In genomic region chr1:21989672-21990393, GRCh38 we compare ENCODE assay signal across 15 cellular contexts. TPM values are rescaled to one million over a fixed set of nuclear protein-coding genes. Genes with fewer than 3 reads are reported as not detected.
DNase-seq lines count a peak whose midpoint lies in the region; ATAC-seq, FAIRE-seq and TF ChIP-seq lines count a peak whose summit lies in the region.
"Not testable (repeated sequence)": the region's sequence is repeated elsewhere in the genome, so short reads cannot be mapped to it uniquely, and the experiment has no call there.
"Had no signal": no experiment of that assay in that cellular context is flagged by ENCODE, and none has a peak within 500 bp of the region (broad histone marks: within the 10 kb centered on the region; RNA-seq: fewer than 3 reads in every experiment).

No MANE protein-coding gene starts in this region.

- intact Hi-C loops in PC-3 (cut with micrococcal nuclease); endothelial cell of umbilical vein (cut with micrococcal nuclease); mucosa of descending colon (cut with DNase I, micrococcal nuclease); psoas muscle (cut with DNase I): not testable (repeated sequence)

- H3K79me2 ChIP-seq in GM23248 (ENCODE audit: insufficient read depth); PC-3 (ENCODE audit: low read length); endothelial cell of umbilical vein (ENCODE audit: control insufficient read depth, insufficient read depth, low read length): not testable (repeated sequence)

- H3K36me3 ChIP-seq in GM23248 (ENCODE audit: low read depth); PC-3 (ENCODE audit: low read depth, low read length); endothelial cell of umbilical vein (ENCODE audit: control insufficient read depth in 2 of 2, extremely low read depth in 1 of 2, insufficient read depth in 2 of 2, low read length in 2 of 2); mucosa of descending colon (ENCODE audit: low read depth); psoas muscle (ENCODE audit: insufficient read depth in 1 of 2, low read depth in 1 of 2): not testable (repeated sequence)

- FAIRE-seq in endothelial cell of umbilical vein (lab: Jason Lieb, UNC) = peak; percentile 64

- not testable (repeated sequence) for H3K4me3 ChIP-seq in GM23248; PC-3 (ENCODE audit: low read length); endothelial cell of umbilical vein (replicated peaks in 1 of 3; ENCODE audit: insufficient read depth in 1 of 3, low read depth in 1 of 3, low read length in 3 of 3); mucosa of descending colon; psoas muscle

- H3K9me3 ChIP-seq in GM23248 (ENCODE audit: low read depth); PC-3 (ENCODE audit: low read length); endothelial cell of umbilical vein (replicated peaks; ENCODE audit: control insufficient read depth, insufficient read depth, low read length); mucosa of descending colon; psoas muscle: not testable (repeated sequence)

- not testable (repeated sequence) for H3K27me3 ChIP-seq in GM23248 (replicated peaks; ENCODE audit: insufficient read depth); PC-3 (ENCODE audit: low read length); endothelial cell of umbilical vein (ENCODE audit: control insufficient read depth in 2 of 2, insufficient read depth in 2 of 2, low read length in 2 of 2); foreskin keratinocyte; psoas muscle (ENCODE audit: insufficient read depth in 3 of 3, low read length in 2 of 3)

- ATAC-seq in PC-3 (peak; percentile 92), foreskin keratinocyte (peak; percentile 20), mucosa of descending colon (peak; percentile 71), psoas muscle (peak in 3 of 4 donors; percentile 46 to 58 (median 51))

- H3K27ac ChIP-seq in GM23248; PC-3 (ENCODE audit: low read length); endothelial cell of umbilical vein (ENCODE audit: insufficient read depth, low read depth, low read length); foreskin keratinocyte; psoas muscle: not testable (repeated sequence)

- dilution Hi-C loops in endothelial cell of umbilical vein (cut with MboI; ENCODE audit: extremely low pct_ligation_motif_present, low sequenced_read_pairs) = not testable (repeated sequence)

- H3F3A ChIP-seq in GM23248 (ENCODE audit: insufficient read depth); PC-3 (ENCODE audit: low read length, unreplicated experiment): not testable (repeated sequence)

- not testable (repeated sequence) for H4K20me1 ChIP-seq in GM23248 (ENCODE audit: insufficient read depth); PC-3 (ENCODE audit: low read length); endothelial cell of umbilical vein (replicated peaks; ENCODE audit: control insufficient read depth, extremely low read depth, insufficient read depth, low read length)

- not testable (repeated sequence) for BruUV-seq in PC-3 (replicated peaks; lab: Mats Ljungman, UMichigan); endothelial cell of umbilical vein (replicated peaks; lab: Mats Ljungman, UMichigan)

- H3K9me1 ChIP-seq in endothelial cell of umbilical vein (replicated peaks; ENCODE audit: control insufficient read depth, extremely low read depth, insufficient read depth, low read length) = not testable (repeated sequence)

- CTCF ChIA-PET in PC-3 (lab: Charles Lee); endothelial cell of umbilical vein (lab: Charles Lee): not testable (repeated sequence)

- not testable (repeated sequence) for H3K9ac ChIP-seq in GM23248; PC-3 (ENCODE audit: low read length); endothelial cell of umbilical vein (replicated peaks; ENCODE audit: extremely low read depth, insufficient read depth, low read length)

- not testable (repeated sequence) for H3K4me1 ChIP-seq in GM23248 (ENCODE audit: insufficient read depth); PC-3 (ENCODE audit: insufficient read depth, low read length); endothelial cell of umbilical vein (ENCODE audit: control insufficient read depth, extremely low read depth, insufficient read depth, low read length); foreskin keratinocyte; mucosa of descending colon (ENCODE audit: low read depth); psoas muscle

- WGBS in GM23248 (ENCODE audit: low coverage in 1 of 2, low lambda C conversion rate in 2 of 2, missing lambda C conversion rate in 2 of 2), 2 experiments = 44 to 59% methylated on average over 3 of the region's 5 CpGs
- WGBS in psoas muscle, 3 donors = 57 to 70% (median 58%) methylated on average over 2 of the region's 5 CpGs

- peak; percentile 20 for DNase-seq in GM23248
- DNase-seq in PC-3 = peak; percentile 19
- DNase-seq in endothelial cell of umbilical vein (ENCODE audit: low read depth, low spot score); foreskin keratinocyte; mucosa of descending colon; psoas muscle: not testable (repeated sequence)

- POLR2A ChIA-PET in PC-3 (lab: Charles Lee; ENCODE audit: unreplicated experiment); endothelial cell of umbilical vein (lab: Charles Lee): not testable (repeated sequence)

- H2AFZ ChIP-seq in GM23248; PC-3 (ENCODE audit: low read length); endothelial cell of umbilical vein (ENCODE audit: low read depth, low read length): not testable (repeated sequence)

- TF ChIP-seq CTCF in PC-3 (conservative IDR thresholded peaks at IDR 0.05; ENCODE audit: low read depth, low read length); endothelial cell of umbilical vein (IDR thresholded peaks at IDR 0.05; ENCODE audit: extremely low read depth in 1 of 2, insufficient read depth in 1 of 2, low read depth in 1 of 2, low read length in 2 of 2); foreskin keratinocyte (conservative IDR thresholded peaks at IDR 0.05); mucosa of descending colon (IDR thresholded peaks at IDR 0.05); psoas muscle (IDR thresholded peaks at IDR 0.05): not testable (repeated sequence)

- not testable (repeated sequence) for TF ChIP-seq POLR2A in endothelial cell of umbilical vein (IDR thresholded peaks at IDR 0.05; ENCODE audit: low read depth, low read length)

- in situ Hi-C loops in GM23248 (cut with MboI) = not testable (repeated sequence)

- H3K9me2 ChIP-seq in GM23248 (ENCODE audit: insufficient read depth); PC-3 (replicated peaks; ENCODE audit: low read length): not testable (repeated sequence)

- not testable (repeated sequence) for H3K4me2 ChIP-seq in GM23248 (ENCODE audit: unreplicated experiment); PC-3 (ENCODE audit: low read length); endothelial cell of umbilical vein (ENCODE audit: insufficient read depth, low read length)

RNA-seq across cellular contexts. Expression of gene CELA3A, which starts 11.6 kb away (rescaled TPM):
- not detected in 2 replicates for total RNA-seq in GM23248 (2014; rRNA removed; shearing (Covaris generic))
- polyA plus RNA-seq in GM23248 (2016; fragmentation: Nextera tagmentation; extraction: Ambion mirVana) = not detected in 2 replicates
- not detected in 2 replicates for total RNA-seq in PC-3 (2014; rRNA removed)
- total RNA-seq in endothelial cell of umbilical vein = not detected in 2 replicates
- polyA plus RNA-seq in endothelial cell of umbilical vein = 0.35 TPM in 1 of 2 replicates, not detected in the other
- polyA plus RNA-seq in endothelial cell of umbilical vein (2011; cell fraction: cytosol; rRNA removed) = 0.16 and 0.43 TPM in 2 replicates
- 0.26 TPM in 1 of 2 replicates, not detected in the other for polyA plus RNA-seq in endothelial cell of umbilical vein (2011; cell fraction: nucleus; rRNA removed)
- polyA plus RNA-seq in endothelial cell of umbilical vein (2012) = not detected in 2 replicates
- not detected in 2 replicates for polyA minus RNA-seq in endothelial cell of umbilical vein
- polyA minus RNA-seq in endothelial cell of umbilical vein (2011; cell fraction: cytosol; rRNA and poly(A)+ RNA removed) = not detected
- polyA minus RNA-seq in endothelial cell of umbilical vein (2011; cell fraction: nucleus; rRNA and poly(A)+ RNA removed) = not detected in 2 replicates
- total RNA-seq in foreskin keratinocyte = not detected in 2 replicates
- polyA plus RNA-seq in foreskin keratinocyte = not detected in 2 replicates
- 1 to 10 TPM in 1 of 3 donors, under 1 TPM in 1, not detected in 1; 0.65 to 1.0 TPM for total RNA-seq in mucosa of descending colon
- total RNA-seq in psoas muscle = 1 to 10 TPM in 1 of 4 donors, under 1 TPM in 1, not detected in 2; 0.65 to 4.0 TPM
- 1 to 10 TPM in 1 of 3 donors, under 1 TPM in 1, not detected in 1; 0.62 to 2.2 TPM for polyA plus RNA-seq in psoas muscle
- total RNA-seq: A172; A673; Calu3; CD4-positive, alpha-beta memory T cell; Daoy; GM23338; H4; H9 had no signal
- polyA plus RNA-seq: BJ; CD4-positive, alpha-beta memory T cell; GM23338 had no signal

RNA-seq across cellular contexts. Expression of gene CELA3B, which starts 13.0 kb away (rescaled TPM):
- total RNA-seq in GM23248 (2014; rRNA removed; shearing (Covaris generic)) = not detected in 2 replicates
- polyA plus RNA-seq in GM23248 (2016; fragmentation: Nextera tagmentation; extraction: Ambion mirVana) = not detected in 2 replicates
- total RNA-seq in PC-3 (2014; rRNA removed) = not detected in 2 replicates
- 0.48 TPM in 1 of 2 replicates, not detected in the other for total RNA-seq in endothelial cell of umbilical vein
- 0.30 and 0.32 TPM in 2 replicates for polyA plus RNA-seq in endothelial cell of umbilical vein
- polyA plus RNA-seq in endothelial cell of umbilical vein (2011; cell fraction: cytosol; rRNA removed) = 0.10 and 0.20 TPM in 2 replicates
- 0.25 and 0.29 TPM in 2 replicates for polyA plus RNA-seq in endothelial cell of umbilical vein (2011; cell fraction: nucleus; rRNA removed)
- not detected in 2 replicates for polyA plus RNA-seq in endothelial cell of umbilical vein (2012)
- 0.39 TPM in 1 of 2 replicates, not detected in the other for polyA minus RNA-seq in endothelial cell of umbilical vein
- not detected for polyA minus RNA-seq in endothelial cell of umbilical vein (2011; cell fraction: cytosol; rRNA and poly(A)+ RNA removed)
- 1.5 TPM in 1 of 2 replicates, not detected in the other for polyA minus RNA-seq in endothelial cell of umbilical vein (2011; cell fraction: nucleus; rRNA and poly(A)+ RNA removed)
- not detected in 2 replicates for total RNA-seq in foreskin keratinocyte
- polyA plus RNA-seq in foreskin keratinocyte = not detected in 2 replicates
- total RNA-seq in mucosa of descending colon = 1 to 10 TPM in 1 of 3 donors, under 1 TPM in 2; 0.35 to 3.5 (median 0.70) TPM
- 1 to 10 TPM in 1 of 4 donors, under 1 TPM in 1, not detected in 2; 0.42 to 1.7 TPM for total RNA-seq in psoas muscle
- polyA plus RNA-seq in psoas muscle = under 1 TPM; 0.09 to 0.64 (median 0.24) TPM
- total RNA-seq: A172; A673; Calu3; CD4-positive, alpha-beta memory T cell; Daoy; GM23338; H4; H9 had no signal
- polyA plus RNA-seq: BJ; CD4-positive, alpha-beta memory T cell; GM23338 had no signal

RNA-seq across cellular contexts. Expression of gene HSPG2, which starts 52.7 kb away (rescaled TPM):
- 407 and 458 TPM in 2 replicates for total RNA-seq in GM23248 (2014; rRNA removed; shearing (Covaris generic))
- polyA plus RNA-seq in GM23248 (2016; fragmentation: Nextera tagmentation; extraction: Ambion mirVana) (123 and 126 TPM in 2 replicates), endothelial cell of umbilical vein (734 and 849 TPM in 2 replicates), foreskin keratinocyte (36.2 and 44.7 TPM in 2 replicates), psoas muscle (10 to 100 TPM; 24.5 to 74.8 (median 43.8) TPM)
- total RNA-seq in PC-3 (2014; rRNA removed) (35.1 and 56.0 TPM in 2 replicates), endothelial cell of umbilical vein (3,499 and 3,960 TPM in 2 replicates), foreskin keratinocyte (44.6 and 57.5 TPM in 2 replicates), mucosa of descending colon (100 to 1,000 TPM; 142 to 436 (median 197) TPM), psoas muscle (100 to 1,000 TPM; 102 to 168 (median 135) TPM)
- polyA plus RNA-seq in endothelial cell of umbilical vein (2011; cell fraction: cytosol; rRNA removed) = 751 and 1,165 TPM in 2 replicates
- polyA plus RNA-seq in endothelial cell of umbilical vein (2011; cell fraction: nucleus; rRNA removed) = 1,616 and 1,967 TPM in 2 replicates
- polyA plus RNA-seq in endothelial cell of umbilical vein (2012) = 1,500 and 2,412 TPM in 2 replicates
- polyA minus RNA-seq in endothelial cell of umbilical vein = 1,494 and 1,598 TPM in 2 replicates
- polyA minus RNA-seq in endothelial cell of umbilical vein (2011; cell fraction: cytosol; rRNA and poly(A)+ RNA removed) = 16.5 TPM
- 1,216 and 2,140 TPM in 2 replicates for polyA minus RNA-seq in endothelial cell of umbilical vein (2011; cell fraction: nucleus; rRNA and poly(A)+ RNA removed)
- polyA plus RNA-seq: CD4-positive, alpha-beta memory T cell had no signal

Comparison
In these comparisons a context has a peak if more than half of its experiments do, and no peak if none do; other contexts are left out.
1. ATAC-seq: peak in every context shown above with its lines; median percentile 92 in PC-3; 71 in mucosa of descending colon; 51 in psoas muscle; 20 in foreskin keratinocyte.